ENCODE assay signal across 23 cellular contexts in genomic region chr1:64308856-64309255, GRCh38.
DNase-seq lines count a peak whose midpoint lies in the region; TF ChIP-seq lines count a peak whose summit lies in the region.
"Had no signal": no experiment of that assay in that cellular context is flagged by ENCODE, and none has a peak within 500 bp of the region (broad histone marks: within the 10 kb centered on the region; RNA-seq: fewer than 3 reads in every experiment).

No MANE protein-coding gene starts in this region.

- no peak overlapping the region for H3K23ac ChIP-seq in mesendoderm (ENCODE audit: low read length)

- no peaks in the 10 kb centered on the region for H4K20me1 ChIP-seq in MM.1S (ENCODE audit: insufficient read depth, low read length)

- H3K36me3 Mint-ChIP-seq in endothelial cell (ENCODE audit: low read depth, unreplicated experiment): no peaks in the 10 kb centered on the region
- H3K36me3 Mint-ChIP-seq in activated naive CD4-positive, alpha-beta T cell treated with anti-CD3 and anti-CD28 coated beads, Interleukin-2, amount 10 ng/mL, durations not matched to agents 7 days and 5 days: no peaks in the 10 kb centered on the region
- H3K36me3 Mint-ChIP-seq: naive B cell had no signal

- no peaks in the 10 kb centered on the region for H3K9me2 ChIP-seq in MM.1S (replicated peaks; ENCODE audit: insufficient read depth, low read length)

- peak overlapping the region; percentile 86 for H3K27ac Mint-ChIP-seq in endothelial cell (ENCODE audit: unreplicated experiment)
- no peak overlapping the region for H3K27ac Mint-ChIP-seq in activated naive CD4-positive, alpha-beta T cell treated with anti-CD3 and anti-CD28 coated beads, Interleukin-2, amount 10 ng/mL, durations not matched to agents 7 days and 5 days
- H3K27ac Mint-ChIP-seq: activated CD4-positive, alpha-beta T cell treated with anti-CD3 and anti-CD28 coated beads, Interleukin-2, amount 10 ng/mL, durations not matched to agents 7 days and 5 days; activated T-helper 17 cell treated with anti-CD3 and anti-CD28 coated beads, Interleukin-2, amount 50 U/mL, for 72 hours; naive B cell had no signal

- H3K27me3 ChIP-seq in mesendoderm (ENCODE audit: insufficient read depth, low read length, poor library complexity) (no peaks in the 10 kb centered on the region), uterus (no peaks in the 10 kb centered on the region), MM.1S (replicated peaks; ENCODE audit: insufficient read depth, low read length) (no peaks in the 10 kb centered on the region)
- H3K27me3 ChIP-seq: body of pancreas, gastroesophageal sphincter had no signal

- no peaks in the 10 kb centered on the region for H3F3A ChIP-seq in MM.1S (ENCODE audit: insufficient read depth, low read length)

- H3K4me2 ChIP-seq in mesendoderm (ENCODE audit: low read length) (no peak overlapping the region), MM.1S (ENCODE audit: low read depth, low read length) (no peak overlapping the region)

- H3K4me3 ChIP-seq in mesendoderm (ENCODE audit: low read length) (no peak overlapping the region), uterus (no peak overlapping the region), MM.1S (ENCODE audit: low read length) (no peak overlapping the region)
- H3K4me3 ChIP-seq: body of pancreas, gastroesophageal sphincter, GM12878 had no signal

- no peak overlapping the region for H2BK120ac ChIP-seq in mesendoderm (ENCODE audit: low read depth, low read length)

- no peak overlapping the region for H2BK5ac ChIP-seq in mesendoderm (ENCODE audit: low read length)

- H3K9ac ChIP-seq in mesendoderm (ENCODE audit: low read length): no peak overlapping the region
- H3K9ac ChIP-seq in MM.1S (ENCODE audit: low read length): no peak overlapping the region

- CTCF ChIA-PET in activated naive CD4-positive, alpha-beta T cell treated with anti-CD3 and anti-CD28 coated beads, Interleukin-2, amount 10 ng/mL, durations not matched to agents 7 days and 5 days (lab: Charles Lee): no interaction called here

- H3K4ac ChIP-seq in mesendoderm (ENCODE audit: low read depth, low read length): no peak overlapping the region

- H3K27ac ChIP-seq in mesendoderm (ENCODE audit: low read depth, low read length) (no peak overlapping the region), uterus (no peak overlapping the region), MM.1S (ENCODE audit: low read length) (no peak overlapping the region)
- H3K27ac ChIP-seq: body of pancreas, C4-2B, gastroesophageal sphincter had no signal

- no peak overlapping the region for H2BK15ac ChIP-seq in mesendoderm (replicated peaks; ENCODE audit: low read depth)

- H2AK5ac ChIP-seq in mesendoderm (ENCODE audit: low read length): no peak overlapping the region

- TF ChIP-seq POLR2A in uterus (IDR thresholded peaks at IDR 0.05): no peak

- intact Hi-C loops in uterus (cut with DNase I; ENCODE audit: low total_unique reads): no loop called here

- no peak overlapping the region for H4K5ac ChIP-seq in mesendoderm (ENCODE audit: low read length)

- peaks cover 3% of the 10 kb centered on the region for H3K27me3 Mint-ChIP-seq in endothelial cell (ENCODE audit: unreplicated experiment)
- H3K27me3 Mint-ChIP-seq in activated naive CD4-positive, alpha-beta T cell treated with anti-CD3 and anti-CD28 coated beads, Interleukin-2, amount 10 ng/mL, durations not matched to agents 7 days and 5 days: no peaks in the 10 kb centered on the region
- H3K27me3 Mint-ChIP-seq: activated CD4-positive, alpha-beta T cell treated with anti-CD3 and anti-CD28 coated beads, Interleukin-2, amount 10 ng/mL, durations not matched to agents 7 days and 5 days had no signal

- no peak overlapping the region for H3K56ac ChIP-seq in mesendoderm (ENCODE audit: low read length)

- H3K79me2 ChIP-seq in mesendoderm (ENCODE audit: control insufficient read depth, insufficient read depth, low read length) (no peaks in the 10 kb centered on the region), MM.1S (ENCODE audit: low read length) (no peaks in the 10 kb centered on the region)

- H3K36me3 ChIP-seq in mesendoderm (ENCODE audit: control insufficient read depth, insufficient read depth, low read length) (no peaks in the 10 kb centered on the region), uterus (no peaks in the 10 kb centered on the region), MM.1S (replicated peaks; ENCODE audit: insufficient read depth, low read length) (no peaks in the 10 kb centered on the region)
- H3K36me3 ChIP-seq: gastroesophageal sphincter had no signal

- TF ChIP-seq CTCF in endothelial cell (IDR thresholded peaks at IDR 0.05; ENCODE audit: unreplicated experiment): no peak
- TF ChIP-seq CTCF in uterus (IDR thresholded peaks at IDR 0.05): no peak
- TF ChIP-seq CTCF in MM.1S (IDR thresholded peaks at IDR 0.05; ENCODE audit: low read length): no peak

- DNase-seq in DMS153 (lab: John Stamatoyannopoulos, UW): peak; percentile 57
- DNase-seq in OCI-M1 (lab: John Stamatoyannopoulos, UW): peak; percentile 11
- DNase-seq in endothelial cell (ENCODE audit: low spot score): peak; percentile 12
- peak; percentile 53 for DNase-seq in mesendoderm
- DNase-seq in activated naive CD4-positive, alpha-beta T cell treated with anti-CD3 and anti-CD28 coated beads, Interleukin-2, amount 50 U/mL, for 16 hours: no peak
- no peak for DNase-seq in uterus
- DNase-seq in activated naive CD4-positive, alpha-beta T cell treated with anti-CD3 and anti-CD28 coated beads, Interleukin-2, amount 10 ng/mL, durations not matched to agents 7 days and 5 days: no peak
- DNase-seq in MM.1S: no peak
- DNase-seq: ACHN; activated CD4-positive, alpha-beta T cell treated with anti-CD3 and anti-CD28 coated beads, Interleukin-2, amount 10 ng/mL, durations not matched to agents 7 days and 5 days; body of pancreas; cortex of kidney; GOT3; KG1; naive B cell; NCI-H1092; NCI-H2081; right cardiac atrium; SHP77 had no signal

- H4K8ac ChIP-seq in mesendoderm (ENCODE audit: low read depth, low read length): no peak overlapping the region

- H3K4me1 ChIP-seq in mesendoderm (ENCODE audit: control insufficient read depth, low read depth, low read length) (peaks cover 3% of the 10 kb centered on the region), uterus (no peaks in the 10 kb centered on the region), MM.1S (ENCODE audit: low read length) (no peaks in the 10 kb centered on the region)
- H3K4me1 ChIP-seq: body of pancreas, gastroesophageal sphincter had no signal

- H3K79me1 ChIP-seq in mesendoderm (ENCODE audit: low read length): no peaks in the 10 kb centered on the region

- no peak overlapping the region for H2AFZ ChIP-seq in MM.1S (ENCODE audit: low read length)

- no peak overlapping the region for H3K18ac ChIP-seq in mesendoderm (ENCODE audit: low read length)

- H3K9me3 ChIP-seq in uterus (no peaks in the 10 kb centered on the region), MM.1S (replicated peaks; ENCODE audit: insufficient read depth, low read length) (no peaks in the 10 kb centered on the region)
- H3K9me3 ChIP-seq: body of pancreas, gastroesophageal sphincter had no signal

- no peak overlapping the region for H3K4me3 Mint-ChIP-seq in endothelial cell (ENCODE audit: unreplicated experiment)
- no peak overlapping the region for H3K4me3 Mint-ChIP-seq in activated naive CD4-positive, alpha-beta T cell treated with anti-CD3 and anti-CD28 coated beads, Interleukin-2, amount 10 ng/mL, durations not matched to agents 7 days and 5 days
- H3K4me3 Mint-ChIP-seq: activated CD4-positive, alpha-beta T cell treated with anti-CD3 and anti-CD28 coated beads, Interleukin-2, amount 10 ng/mL, durations not matched to agents 7 days and 5 days; activated T-helper 17 cell treated with anti-CD3 and anti-CD28 coated beads, Interleukin-2, amount 50 U/mL, for 72 hours had no signal

- H3K9me3 Mint-ChIP-seq in endothelial cell (ENCODE audit: unreplicated experiment): no peaks in the 10 kb centered on the region
- H3K9me3 Mint-ChIP-seq in activated naive CD4-positive, alpha-beta T cell treated with anti-CD3 and anti-CD28 coated beads, Interleukin-2, amount 10 ng/mL, durations not matched to agents 7 days and 5 days: no peaks in the 10 kb centered on the region
- H3K9me3 Mint-ChIP-seq: activated CD4-positive, alpha-beta T cell treated with anti-CD3 and anti-CD28 coated beads, Interleukin-2, amount 10 ng/mL, durations not matched to agents 7 days and 5 days; activated T-helper 17 cell treated with anti-CD3 and anti-CD28 coated beads, Interleukin-2, amount 50 U/mL, for 72 hours; naive B cell had no signal

- WGBS in mesendoderm (ENCODE audit: extremely low coverage, insufficient coverage, low lambda C conversion rate): no CpG with 5 or more reads among the region's 5 CpGs

- peaks cover 28% of the 10 kb centered on the region for H3K4me1 Mint-ChIP-seq in endothelial cell (ENCODE audit: unreplicated experiment)
- no peaks in the 10 kb centered on the region for H3K4me1 Mint-ChIP-seq in activated naive CD4-positive, alpha-beta T cell treated with anti-CD3 and anti-CD28 coated beads, Interleukin-2, amount 10 ng/mL, durations not matched to agents 7 days and 5 days
- H3K4me1 Mint-ChIP-seq: activated CD4-positive, alpha-beta T cell treated with anti-CD3 and anti-CD28 coated beads, Interleukin-2, amount 10 ng/mL, durations not matched to agents 7 days and 5 days; activated T-helper 17 cell treated with anti-CD3 and anti-CD28 coated beads, Interleukin-2, amount 50 U/mL, for 72 hours; naive B cell had no signal

Comparison
In these comparisons a context has a peak if more than half of its experiments do, and no peak if none do; other contexts are left out.
1. DNase-seq: peak in DMS153 (single experiment), OCI-M1 (single experiment), endothelial cell (single experiment) and mesendoderm (single experiment); none in activated naive CD4-positive, alpha-beta T cell treated with anti-CD3 and anti-CD28 coated beads, Interleukin-2, amount 50 U/mL, for 16 hours (single experiment), uterus (0 of 2), activated naive CD4-positive, alpha-beta T cell treated with anti-CD3 and anti-CD28 coated beads, Interleukin-2, amount 10 ng/mL, durations not matched to agents 7 days and 5 days (single experiment) and MM.1S (single experiment).